In genomic region chr11:31246451-31247165, GRCh38 we compare ENCODE assay signal across 1 cellular context.
TF ChIP-seq lines count a peak whose summit lies in the region.

No MANE protein-coding gene starts in this region.

TF ChIP-seq in IMR-90, 13 proteins besides CTCF, POLR2A, EP300 and RAD21:
- TF ChIP-seq NFE2L2 (IDR thresholded peaks at IDR 0.05; ENCODE audit: low read depth, low read length) (no peak), CEBPB (IDR thresholded peaks at IDR 0.05; ENCODE audit: low read depth, low read length) (peak; percentile 19; the same call in 1 of the 2 replicates)
